ENCODE assay signal across 8 cellular contexts in the genomic region with DNA sequence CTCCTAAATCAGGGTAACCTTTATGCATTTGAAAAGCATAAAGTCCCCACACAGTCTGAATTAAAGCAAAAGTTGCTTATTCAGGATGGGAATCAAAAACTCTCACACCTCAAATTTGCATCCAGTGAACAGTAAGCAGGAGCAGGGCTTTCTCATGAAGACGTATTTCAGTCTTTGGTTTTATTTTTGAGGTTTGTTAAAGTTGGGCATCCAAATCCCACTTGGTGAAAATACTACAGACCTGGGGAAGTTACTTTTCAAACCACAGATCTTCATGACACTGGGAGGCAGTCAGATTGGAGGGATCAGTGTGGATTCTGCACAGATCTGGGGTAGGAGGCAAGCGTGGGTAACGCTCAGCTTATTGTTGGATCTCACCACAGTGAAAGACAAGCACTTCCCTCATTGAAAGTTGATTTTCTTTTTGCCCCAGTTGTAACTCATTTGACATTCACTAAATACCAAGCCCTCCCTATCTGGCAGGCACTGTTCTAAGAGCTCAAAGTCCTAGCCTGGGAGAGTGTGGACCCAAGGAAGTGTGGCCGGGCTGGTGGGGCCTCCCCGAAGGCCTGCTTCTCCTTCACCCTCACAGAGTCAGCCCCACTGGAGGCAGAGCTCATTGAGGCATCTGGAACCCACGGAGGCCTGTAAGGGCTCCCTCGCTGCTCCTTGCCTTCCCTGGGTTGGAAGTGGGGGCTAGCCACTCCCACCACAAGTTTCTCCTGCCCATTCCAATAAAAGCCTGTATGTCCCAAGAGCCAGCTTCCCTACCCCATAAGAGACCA. TPM values are rescaled to one million over a fixed set of nuclear protein-coding genes. Genes with fewer than 3 reads are reported as not detected.
A peak's percentile ranks its signal among the peaks of the same experiment; 100 is the strongest.
DNase-seq lines count a peak whose midpoint lies in the region; ATAC-seq, FAIRE-seq and TF ChIP-seq lines count a peak whose summit lies in the region.

No MANE protein-coding gene starts in this region.

- DNase-seq in activated CD4-positive, alpha-beta T cell treated with anti-CD3 and anti-CD28 coated beads for 36 hours, result no peak
- no peak for DNase-seq in activated CD4-positive, alpha-beta T cell treated with anti-CD3 and anti-CD28 coated beads, Interleukin-2, amount 50 U/mL, for 1 hour
- DNase-seq in astrocyte of the cerebellum (ENCODE audit: low read depth), result no peak
- DNase-seq in HepG2 (ENCODE audit: low spot score), result peak; percentile 78
- no peak for DNase-seq in amniotic stem cell (lab: John Stamatoyannopoulos, UW)

- no peak; a peak in 2 of 4 replicates for TF ChIP-seq POLR2A in HepG2 (IDR thresholded peaks at IDR 0.05; ENCODE audit: insufficient read depth in 1 of 2, low read depth in 2 of 2, low read length in 2 of 2)

- H3K27me3 ChIP-seq in HepG2 (ENCODE audit: control insufficient read depth in 1 of 2, insufficient read depth in 2 of 2, low read length in 2 of 2) (no peaks in the 10 kb centered on the region), thymus (ENCODE audit: control insufficient read depth, insufficient read depth) (no peaks in the 10 kb centered on the region)

- H3K36me3 ChIP-seq in HepG2 (replicated peaks in 1 of 2; ENCODE audit: control insufficient read depth in 1 of 2, insufficient read depth in 2 of 2, low read length in 2 of 2), result peaks cover 2 to 3% of the 10 kb centered on the region in 2 experiments; a peak in 2 of 5 replicates
- H3K36me3 ChIP-seq in thymus (ENCODE audit: control insufficient read depth, insufficient read depth), result peaks cover 25% of the 10 kb centered on the region

- H3K4me1 Mint-ChIP-seq in activated CD4-positive, alpha-beta T cell treated with anti-CD3 and anti-CD28 coated beads for 36 hours, result peaks cover 87% of the 10 kb centered on the region

- TF ChIP-seq CTCF in astrocyte of the cerebellum (IDR thresholded peaks at IDR 0.05; ENCODE audit: low read depth, low read length, missing control alignments) (no peak), HepG2 (CRISPR knock-in tag; IDR thresholded peaks at IDR 0.05) (no peak)

- H3K4me2 ChIP-seq in HepG2 (ENCODE audit: low read depth, low read length), result peak overlapping the region; percentile 89

- peak overlapping the region; percentile 98 for H3K27ac Mint-ChIP-seq in activated CD4-positive, alpha-beta T cell treated with anti-CD3 and anti-CD28 coated beads for 36 hours

- peak overlapping the region; percentile 82 for H3K9ac ChIP-seq in HepG2 (ENCODE audit: insufficient read depth, low read depth, low read length)

- H3K4me3 ChIP-seq in astrocyte of the cerebellum (ENCODE audit: low read depth, low read length) (peak overlapping the region; percentile 42), HepG2 (replicated peaks in 1 of 3; ENCODE audit: insufficient read depth in 1 of 3, low read depth in 2 of 3, low read length in 3 of 3) (peak overlapping the region; percentile 51 to 79 (median 66); a peak in 5 of 6 replicates), thymus (ENCODE audit: low read length) (peak overlapping the region; percentile 58)

- no peak for TF ChIP-seq RAD21 in HepG2 (CRISPR knock-in tag; IDR thresholded peaks at IDR 0.05)

- TF ChIP-seq EP300 in HepG2 (IDR thresholded peaks at IDR 0.05; ENCODE audit: low read depth in 2 of 2, low read length in 2 of 2), result no peak
- TF ChIP-seq EP300 in HepG2 (CRISPR knock-in tag; IDR thresholded peaks at IDR 0.05; ENCODE audit: borderline replicate concordance), result no peak

- H3K9me3 ChIP-seq in HepG2 (ENCODE audit: low read length), result no peaks in the 10 kb centered on the region
- H3K9me3 ChIP-seq in thymus (ENCODE audit: control insufficient read depth), result peaks cover 1% of the 10 kb centered on the region

- H3K27me3 Mint-ChIP-seq in activated CD4-positive, alpha-beta T cell treated with anti-CD3 and anti-CD28 coated beads for 36 hours, result no peaks in the 10 kb centered on the region

- no peaks in the 10 kb centered on the region for H3K9me3 Mint-ChIP-seq in activated CD4-positive, alpha-beta T cell treated with anti-CD3 and anti-CD28 coated beads for 36 hours (ENCODE audit: low read depth)

- H3K27ac ChIP-seq in HepG2 (ENCODE audit: extremely low read length, insufficient read depth, low read length), result peak overlapping the region; percentile 95
- H3K27ac ChIP-seq in thymus (ENCODE audit: low read depth), result peak overlapping the region; percentile 100

- CTCF ChIA-PET in activated CD4-positive, alpha-beta T cell treated with anti-CD3 and anti-CD28 coated beads for 36 hours (lab: Charles Lee), result interaction anchor here (0.6 to 1.8 kb wide), 12 partner anchors 10 to 508 kb away, joined by 3 to 13 read pairs (median 4); a partner anchor contains a TSS
- CTCF ChIA-PET in HepG2 (lab: Yijun Ruan, JAX; ENCODE audit: low intra/inter-chr PET ratio, low total read pairs), result no interaction called here

- peaks cover 50% of the 10 kb centered on the region for H3K36me3 Mint-ChIP-seq in activated CD4-positive, alpha-beta T cell treated with anti-CD3 and anti-CD28 coated beads for 36 hours (ENCODE audit: low read depth)

- TSS peak; percentile 94 for BruUV-seq in HepG2 (replicated peaks; lab: Mats Ljungman, UMichigan)

- no peak overlapping the region for H2AFZ ChIP-seq in HepG2 (ENCODE audit: low read length)

- H4K20me1 ChIP-seq in HepG2 (ENCODE audit: insufficient read depth, low read length), result no peaks in the 10 kb centered on the region

- peak; percentile 2 for ATAC-seq in activated CD4-positive, alpha-beta T cell treated with anti-CD3 and anti-CD28 coated beads for 36 hours
- ATAC-seq in HepG2 (peak; percentile 50), GM21447 (IDR thresholded peaks at IDR 0.05; ENCODE audit: unreplicated experiment) (no peak), HG03342 (IDR thresholded peaks at IDR 0.05; ENCODE audit: unreplicated experiment) (no peak)

- POLR2A ChIA-PET in activated CD4-positive, alpha-beta T cell treated with anti-CD3 and anti-CD28 coated beads for 36 hours (lab: Charles Lee), result interaction anchor here (0.8 to 2.1 kb wide), 7 partner anchors 10 to 540 kb away, joined by 3 to 21 read pairs (median 5); a partner anchor contains a TSS
- POLR2A ChIA-PET in HepG2 (lab: Yijun Ruan, JAX), result interaction anchor here (0.8 to 1.9 kb wide), 9 partner anchors 9 to 171 kb away, joined by 3 to 47 read pairs (median 5); a partner anchor contains a TSS

- H3K4me1 ChIP-seq in HepG2 (ENCODE audit: insufficient read depth, low read length), result peaks cover 45% of the 10 kb centered on the region
- peaks cover 46% of the 10 kb centered on the region for H3K4me1 ChIP-seq in thymus (ENCODE audit: control insufficient read depth, insufficient read depth, low read length)

- H3K4me3 Mint-ChIP-seq in activated CD4-positive, alpha-beta T cell treated with anti-CD3 and anti-CD28 coated beads for 36 hours, result peak overlapping the region; percentile 87

- FAIRE-seq in HepG2 (lab: Jason Lieb, UNC), result peak; percentile 60

- 6% methylated on average over 3 of the region's 7 CpGs for WGBS in HepG2 (ENCODE audit: low lambda C conversion rate)
- WGBS in thymus, result 79% methylated on average over 7 of the region's 7 CpGs

- in situ Hi-C loops in astrocyte of the cerebellum (cut with HindIII; ENCODE audit: low sequenced_read_pairs), result no loop called here
- in situ Hi-C loops in HepG2 (cut with HindIII; ENCODE audit: extremely low pct_ligation_motif_present, low pct_unique_long_range_greater_than_20kb), result no loop called here

- no peaks in the 10 kb centered on the region for H3K79me2 ChIP-seq in HepG2 (ENCODE audit: insufficient read depth, low read length)

- intact Hi-C loops in activated CD4-positive, alpha-beta T cell treated with anti-CD3 and anti-CD28 coated beads for 36 hours (cut with DNase I, micrococcal nuclease), result loop anchor here (1.0 kb wide), 4 partner anchors 11 to 92 kb away; a partner anchor contains a TSS
- intact Hi-C loops in HepG2 (cut with micrococcal nuclease; ENCODE audit: unreplicated experiment), result loop anchor here (1.0 kb wide), 1 partner anchor 16 kb away; no protein-coding TSS in a partner anchor

RNA-seq across cellular contexts. Expression of a gene that starts 0.8 kb away (rescaled TPM):
- 100 to 1,000 TPM; 107 to 120 TPM for total RNA-seq in activated CD4-positive, alpha-beta T cell treated with anti-CD3 and anti-CD28 coated beads for 36 hours
- total RNA-seq in HepG2 (2016; rRNA removed; fragmentation: Illumina TruSeq; extraction: Trizol), result 6.3 and 10.5 TPM in 2 replicates
- 2.6 and 5.4 TPM in 2 replicates for total RNA-seq in HepG2 (2016; cell fraction: cytosol; rRNA removed; fragmentation: Illumina TruSeq; extraction: Trizol; ENCODE audit: low read depth)
- total RNA-seq in HepG2 (2016; cell fraction: insoluble cytoplasmic fraction; rRNA removed; fragmentation: Illumina TruSeq; extraction: Trizol), result 6.8 and 9.8 TPM in 2 replicates
- total RNA-seq in HepG2 (2016; cell fraction: membrane; rRNA removed; fragmentation: Illumina TruSeq; extraction: Trizol), result 4.6 and 7.7 TPM in 2 replicates
- 2.0 and 3.7 TPM in 2 replicates for total RNA-seq in HepG2 (2016; cell fraction: nucleus; rRNA removed; fragmentation: Illumina TruSeq; extraction: Trizol)
- polyA plus RNA-seq in HepG2 (2011; rRNA removed) (31.5 and 50.8 TPM in 2 replicates), thymus (272 TPM)
- 31.2 and 32.1 TPM in 2 replicates for polyA plus RNA-seq in HepG2 (2011; cell fraction: cytosol; rRNA removed)
- 14.5 and 18.2 TPM in 2 replicates for polyA plus RNA-seq in HepG2 (2011; cell fraction: nucleus; rRNA removed)
- 11.6 and 19.0 TPM in 2 replicates for polyA plus RNA-seq in HepG2 (2012)
- 6.6 and 8.5 TPM in 2 replicates for polyA plus RNA-seq in HepG2 (2016; cell fraction: cytosol; fragmentation: Illumina TruSeq; extraction: Trizol; ENCODE audit: low read depth)
- 9.0 and 9.8 TPM in 2 replicates for polyA plus RNA-seq in HepG2 (2016; cell fraction: insoluble cytoplasmic fraction; fragmentation: Illumina TruSeq; extraction: Trizol; ENCODE audit: low read depth)
- polyA plus RNA-seq in HepG2 (2016; cell fraction: membrane; fragmentation: Illumina TruSeq; extraction: Trizol; ENCODE audit: low read depth), result 5.9 and 6.2 TPM in 2 replicates
- 5.4 and 6.8 TPM in 2 replicates for polyA plus RNA-seq in HepG2 (2016; cell fraction: nucleus; fragmentation: Illumina TruSeq; extraction: Trizol; ENCODE audit: insufficient read depth, low read depth)
- polyA minus RNA-seq in HepG2 (2011; rRNA and poly(A)+ RNA removed; ENCODE audit: low replicate concordance), result 3.8 and 11.4 TPM in 2 replicates
- polyA minus RNA-seq in HepG2 (2011; cell fraction: cytosol; rRNA and poly(A)+ RNA removed), result 5.5 and 6.9 TPM in 2 replicates
- 8.8 and 9.0 TPM in 2 replicates for polyA minus RNA-seq in HepG2 (2011; cell fraction: nucleus; rRNA and poly(A)+ RNA removed)

RNA-seq across cellular contexts. Expression of a gene that starts 16.9 kb away (rescaled TPM):
- total RNA-seq in activated CD4-positive, alpha-beta T cell treated with anti-CD3 and anti-CD28 coated beads for 36 hours, result 10 to 100 TPM; 42.8 to 52.9 TPM
- 115 and 118 TPM in 2 replicates for total RNA-seq in HepG2 (2016; rRNA removed; fragmentation: Illumina TruSeq; extraction: Trizol)
- total RNA-seq in HepG2 (2016; cell fraction: cytosol; rRNA removed; fragmentation: Illumina TruSeq; extraction: Trizol; ENCODE audit: low read depth), result 24.6 and 27.1 TPM in 2 replicates
- 110 and 117 TPM in 2 replicates for total RNA-seq in HepG2 (2016; cell fraction: insoluble cytoplasmic fraction; rRNA removed; fragmentation: Illumina TruSeq; extraction: Trizol)
- 71.0 and 75.9 TPM in 2 replicates for total RNA-seq in HepG2 (2016; cell fraction: membrane; rRNA removed; fragmentation: Illumina TruSeq; extraction: Trizol)
- total RNA-seq in HepG2 (2016; cell fraction: nucleus; rRNA removed; fragmentation: Illumina TruSeq; extraction: Trizol), result 82.3 and 94.1 TPM in 2 replicates
- 51.3 and 55.2 TPM in 2 replicates for polyA plus RNA-seq in HepG2 (2011; rRNA removed)
- 39.7 and 48.8 TPM in 2 replicates for polyA plus RNA-seq in HepG2 (2011; cell fraction: cytosol; rRNA removed)
- 115 and 142 TPM in 2 replicates for polyA plus RNA-seq in HepG2 (2011; cell fraction: nucleus; rRNA removed)
- polyA plus RNA-seq in HepG2 (2012), result 26.8 and 40.4 TPM in 2 replicates
- polyA plus RNA-seq in HepG2 (2016; cell fraction: cytosol; fragmentation: Illumina TruSeq; extraction: Trizol; ENCODE audit: low read depth), result 11.0 and 11.5 TPM in 2 replicates
- polyA plus RNA-seq in HepG2 (2016; cell fraction: insoluble cytoplasmic fraction; fragmentation: Illumina TruSeq; extraction: Trizol; ENCODE audit: low read depth), result 70.1 and 79.0 TPM in 2 replicates
- 28.4 and 28.6 TPM in 2 replicates for polyA plus RNA-seq in HepG2 (2016; cell fraction: membrane; fragmentation: Illumina TruSeq; extraction: Trizol; ENCODE audit: low read depth)
- polyA plus RNA-seq in HepG2 (2016; cell fraction: nucleus; fragmentation: Illumina TruSeq; extraction: Trizol; ENCODE audit: insufficient read depth, low read depth), result 90.9 and 95.3 TPM in 2 replicates
- 70.6 and 173 TPM in 2 replicates for polyA minus RNA-seq in HepG2 (2011; rRNA and poly(A)+ RNA removed; ENCODE audit: low replicate concordance)
- 44.6 and 50.4 TPM in 2 replicates for polyA minus RNA-seq in HepG2 (2011; cell fraction: cytosol; rRNA and poly(A)+ RNA removed)
- polyA minus RNA-seq in HepG2 (2011; cell fraction: nucleus; rRNA and poly(A)+ RNA removed), result 117 and 130 TPM in 2 replicates
- 14.1 TPM for polyA plus RNA-seq in thymus

Comparison
In these comparisons a context has a peak if more than half of its experiments do, and no peak if none do; other contexts are left out.
1. ATAC-seq: peak in activated CD4-positive, alpha-beta T cell treated with anti-CD3 and anti-CD28 coated beads for 36 hours (single experiment) and HepG2 (single experiment); none in GM21447 (single experiment) and HG03342 (single experiment).
2. RNA of a gene that starts 0.8 kb away (total RNA-seq): 107 to 120 TPM in activated CD4-positive, alpha-beta T cell treated with anti-CD3 and anti-CD28 coated beads for 36 hours; 2.0 to 10.5 TPM in HepG2; every median in the first group is over 4 times any median in the second.
3. Peak in every context shown above with its lines, with median percentiles within 50 percentile points of each other: H3K4me3 ChIP-seq.